In the genomic region with DNA sequence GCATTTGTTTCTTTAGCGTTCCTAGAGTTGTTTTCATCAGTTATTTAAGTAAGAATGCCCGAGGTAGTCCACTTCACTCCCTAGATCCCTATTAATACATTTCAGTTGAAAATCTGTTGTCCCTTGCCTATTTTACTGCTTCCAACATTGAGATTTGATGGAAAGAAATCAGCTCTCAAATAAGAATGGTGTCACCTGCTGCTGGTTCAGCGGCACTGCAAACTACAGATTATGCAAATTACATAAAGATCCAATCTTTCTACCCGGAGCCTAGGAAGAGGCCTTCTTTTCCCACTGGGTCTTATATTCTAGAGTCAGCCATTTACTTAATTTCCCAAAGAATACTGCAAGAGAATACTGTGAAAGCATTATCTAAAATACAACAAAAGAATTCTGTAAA, we compare ENCODE assay signal across 15 cellular contexts.
A peak's percentile ranks its signal among the peaks of the same experiment; 100 is the strongest.
DNase-seq lines count a peak whose midpoint lies in the region; ATAC-seq, FAIRE-seq and TF ChIP-seq lines count a peak whose summit lies in the region.
"Had no signal": no experiment of that assay in that cellular context is flagged by ENCODE, and none has a peak within 500 bp of the region (broad histone marks: within the 10 kb centered on the region; RNA-seq: fewer than 3 reads in every experiment).

No MANE protein-coding gene starts in this region.

- no peaks in the 10 kb centered on the region for H3F3A ChIP-seq in GM23338 (replicated peaks; ENCODE audit: low read depth)

- CTCF ChIA-PET in AG04450 (lab: Charles Lee) = interaction anchor here (0.7 kb wide), 1 partner anchor 1027 kb away, joined by 4 read pairs; no protein-coding TSS in a partner anchor

- no peak overlapping the region for H3K4me2 ChIP-seq in GM23338
- no peak overlapping the region for H3K4me2 ChIP-seq in astrocyte (ENCODE audit: low read length)

- peak; percentile 9; the same call in 1 of the 2 replicates for TF ChIP-seq CTCF in AG04450 (IDR thresholded peaks at IDR 0.05; ENCODE audit: low read depth, low read length)
- peak; percentile 25 to 35; a peak in 2 of 4 replicates for TF ChIP-seq CTCF in GM23338 (conservative IDR thresholded peaks at IDR 0.05; ENCODE audit: low read depth in 2 of 2)
- no peak for TF ChIP-seq CTCF in astrocyte (IDR thresholded peaks at IDR 0.05; ENCODE audit: insufficient read depth, low read depth, low read length)

- DNase-seq in AG04450 (ENCODE audit: low read depth, low spot score) = no peak
- DNase-seq in GM23338 (ENCODE audit: low spot score) = no peak
- no peak for DNase-seq in astrocyte (ENCODE audit: low read depth)
- peak; percentile 1 for DNase-seq in iris pigment epithelial cell (ENCODE audit: low read depth)
- DNase-seq in SIG-M5 (lab: John Stamatoyannopoulos, UW) = no peak
- DNase-seq in activated naive CD4-positive, alpha-beta T cell treated with anti-CD3 and anti-CD28 coated beads, Interleukin-2, amount 50 U/mL, for 72 hours (ENCODE audit: low spot score in 2 of 2) = no peak
- DNase-seq in activated effector memory CD4-positive, alpha-beta T cell treated with anti-CD3 and anti-CD28 coated beads, Interleukin-2, amount 50 U/mL, for 16 hours = no peak
- DNase-seq: activated CD4-positive, alpha-beta memory T cell treated with anti-CD3 and anti-CD28 coated beads for 36 hours; activated naive CD8-positive, alpha-beta T cell treated with anti-CD3 and anti-CD28 coated beads for 36 hours; NCI-H1105; NCI-H774; sigmoid colon; T-helper 1 cell had no signal

- H3K4me1 ChIP-seq in GM23338 (ENCODE audit: insufficient read depth) (no peaks in the 10 kb centered on the region), astrocyte (ENCODE audit: insufficient read depth, low read length) (no peaks in the 10 kb centered on the region)
- H3K4me1 ChIP-seq: sigmoid colon had no signal

- no peaks in the 10 kb centered on the region for H3K27me3 Mint-ChIP-seq in GM23338 (ENCODE audit: insufficient read depth, low read depth, poor library complexity)
- no peaks in the 10 kb centered on the region for H3K27me3 Mint-ChIP-seq in astrocyte (ENCODE audit: low read depth, unreplicated experiment)
- H3K27me3 Mint-ChIP-seq: activated CD4-positive, alpha-beta memory T cell treated with anti-CD3 and anti-CD28 coated beads for 36 hours; activated naive CD8-positive, alpha-beta T cell treated with anti-CD3 and anti-CD28 coated beads for 36 hours had no signal

- H3K9me3 ChIP-seq in AG04450 (ENCODE audit: control insufficient read depth, insufficient read depth, low read length) (no peaks in the 10 kb centered on the region), astrocyte (ENCODE audit: insufficient read depth, low read depth, low read length) (no peaks in the 10 kb centered on the region)
- H3K9me3 ChIP-seq: sigmoid colon had no signal

- H3K27ac ChIP-seq in AG04450 (ENCODE audit: low read depth, low read length) (no peak overlapping the region), GM23338 (ENCODE audit: low read depth) (no peak overlapping the region), astrocyte (ENCODE audit: low read depth, low read length) (no peak overlapping the region)
- H3K27ac ChIP-seq: sigmoid colon had no signal

- H3K27ac Mint-ChIP-seq in GM23338 (no peak overlapping the region), astrocyte (ENCODE audit: unreplicated experiment) (no peak overlapping the region)
- no peak overlapping the region for H3K27ac Mint-ChIP-seq in activated naive CD4-positive, alpha-beta T cell treated with anti-CD3 and anti-CD28 coated beads, Interleukin-2, amount 50 U/mL, for 72 hours
- H3K27ac Mint-ChIP-seq: activated CD4-positive, alpha-beta memory T cell treated with anti-CD3 and anti-CD28 coated beads for 36 hours; activated naive CD8-positive, alpha-beta T cell treated with anti-CD3 and anti-CD28 coated beads for 36 hours had no signal

- H3K36me3 ChIP-seq in GM23338 (ENCODE audit: insufficient read depth) (no peaks in the 10 kb centered on the region), astrocyte (ENCODE audit: insufficient read depth, low read length) (no peaks in the 10 kb centered on the region)
- H3K36me3 ChIP-seq: sigmoid colon had no signal

- H3K27me3 ChIP-seq in AG04450 (ENCODE audit: control insufficient read depth, insufficient read depth, low read length) (no peaks in the 10 kb centered on the region), GM23338 (ENCODE audit: insufficient read depth) (no peaks in the 10 kb centered on the region), astrocyte (ENCODE audit: insufficient read depth, low read length) (no peaks in the 10 kb centered on the region)
- H3K27me3 ChIP-seq: sigmoid colon had no signal

- no peaks in the 10 kb centered on the region for H3K4me1 Mint-ChIP-seq in GM23338
- H3K4me1 Mint-ChIP-seq in astrocyte (ENCODE audit: low read depth, unreplicated experiment) = no peaks in the 10 kb centered on the region
- H3K4me1 Mint-ChIP-seq: activated naive CD8-positive, alpha-beta T cell treated with anti-CD3 and anti-CD28 coated beads for 36 hours had no signal

- H4K20me1 ChIP-seq in GM23338 (replicated peaks; ENCODE audit: insufficient read depth) (no peaks in the 10 kb centered on the region), astrocyte (ENCODE audit: insufficient read depth, low read length) (no peaks in the 10 kb centered on the region)

- H3K9ac ChIP-seq in astrocyte (ENCODE audit: low read length) = no peak overlapping the region

- POLR2A ChIA-PET in AG04450 (lab: Yijun Ruan, JAX) = no interaction called here

- no peak for ATAC-seq in GM23338
- ATAC-seq in activated naive CD4-positive, alpha-beta T cell treated with anti-CD3 and anti-CD28 coated beads, Interleukin-2, amount 50 U/mL, for 72 hours = no peak
- ATAC-seq in GM18517 (IDR thresholded peaks at IDR 0.05; ENCODE audit: unreplicated experiment) = no peak

- H3K9me2 ChIP-seq in GM23338 (ENCODE audit: insufficient read depth) = no peaks in the 10 kb centered on the region

- H3K9me3 Mint-ChIP-seq in GM23338 = no peaks in the 10 kb centered on the region
- H3K9me3 Mint-ChIP-seq in astrocyte (ENCODE audit: unreplicated experiment) = no peaks in the 10 kb centered on the region
- no peaks in the 10 kb centered on the region for H3K9me3 Mint-ChIP-seq in activated naive CD4-positive, alpha-beta T cell treated with anti-CD3 and anti-CD28 coated beads, Interleukin-2, amount 50 U/mL, for 72 hours
- H3K9me3 Mint-ChIP-seq: activated CD4-positive, alpha-beta memory T cell treated with anti-CD3 and anti-CD28 coated beads for 36 hours; activated naive CD8-positive, alpha-beta T cell treated with anti-CD3 and anti-CD28 coated beads for 36 hours had no signal

- no peaks in the 10 kb centered on the region for H3K79me2 ChIP-seq in GM23338 (replicated peaks; ENCODE audit: insufficient read depth)
- H3K79me2 ChIP-seq in astrocyte (ENCODE audit: insufficient read depth, low read length) = no peaks in the 10 kb centered on the region

- H3K36me3 Mint-ChIP-seq in GM23338 (ENCODE audit: low read depth) (no peaks in the 10 kb centered on the region), astrocyte (ENCODE audit: low read depth, unreplicated experiment) (no peaks in the 10 kb centered on the region)
- H3K36me3 Mint-ChIP-seq in activated naive CD4-positive, alpha-beta T cell treated with anti-CD3 and anti-CD28 coated beads, Interleukin-2, amount 50 U/mL, for 72 hours = no peaks in the 10 kb centered on the region
- H3K36me3 Mint-ChIP-seq: activated CD4-positive, alpha-beta memory T cell treated with anti-CD3 and anti-CD28 coated beads for 36 hours; activated naive CD8-positive, alpha-beta T cell treated with anti-CD3 and anti-CD28 coated beads for 36 hours had no signal

- H3K4me3 Mint-ChIP-seq in GM23338 (no peak overlapping the region), astrocyte (ENCODE audit: unreplicated experiment) (no peak overlapping the region)
- H3K4me3 Mint-ChIP-seq: activated CD4-positive, alpha-beta memory T cell treated with anti-CD3 and anti-CD28 coated beads for 36 hours; activated naive CD8-positive, alpha-beta T cell treated with anti-CD3 and anti-CD28 coated beads for 36 hours had no signal

- peak; percentile 75 for FAIRE-seq in astrocyte (lab: Jason Lieb, UNC)
- FAIRE-seq: GM12892 had no signal

- H2AFZ ChIP-seq in GM23338 (no peak overlapping the region), astrocyte (ENCODE audit: low read depth, low read length) (no peak overlapping the region)

- H3K4me3 ChIP-seq in AG04450 (ENCODE audit: low read depth, low read length) (no peak overlapping the region), GM23338 (no peak overlapping the region), astrocyte (ENCODE audit: insufficient read depth, low read depth, low read length) (no peak overlapping the region)
- H3K4me3 ChIP-seq: sigmoid colon had no signal

TF ChIP-seq in GM23338, 12 proteins besides CTCF, POLR2A, EP300 and RAD21 (continues in another document):
- no peak for TF ChIP-seq ZNF331 (CRISPR knock-in tag; IDR thresholded peaks at IDR 0.05; ENCODE audit: low read depth)
